8 cellular contexts compared by ENCODE assay signal in the genomic region with DNA sequence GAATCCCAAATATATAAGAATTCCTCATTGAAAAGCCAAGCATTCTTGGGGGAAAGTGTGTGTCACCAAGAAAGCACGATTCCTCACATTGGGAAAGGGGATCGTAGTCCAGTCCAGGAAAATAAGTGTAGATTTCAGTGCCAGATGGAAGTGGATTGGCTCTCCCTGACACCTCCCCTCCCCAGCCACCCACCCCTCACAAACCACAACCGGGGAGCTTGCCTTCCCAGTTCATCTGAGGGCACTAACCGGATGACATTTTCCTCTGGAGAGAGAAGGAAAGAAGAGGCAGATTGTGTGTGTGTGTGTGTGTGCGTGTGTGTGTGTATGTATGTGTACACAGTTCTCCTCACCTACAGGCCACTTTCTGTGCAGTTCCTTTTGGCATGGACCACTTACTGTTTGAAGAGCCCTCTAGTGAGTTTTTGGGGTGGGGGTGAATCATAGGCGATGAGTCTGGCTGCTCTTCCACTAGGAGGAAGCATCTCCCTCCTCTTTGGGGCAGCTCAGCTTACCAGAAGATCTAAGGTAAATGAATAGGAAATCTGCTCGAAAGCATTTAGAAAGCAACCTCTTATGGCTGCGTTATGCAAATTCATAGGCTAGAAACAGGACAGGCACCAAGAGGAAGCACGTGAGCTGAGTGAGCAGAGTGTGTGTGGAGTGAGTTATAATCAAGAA. TPM values are rescaled to one million over a fixed set of nuclear protein-coding genes. Genes with fewer than 3 reads are reported as not detected.
DNase-seq lines count a peak whose midpoint lies in the region; ATAC-seq lines count a peak whose summit lies in the region.

No MANE protein-coding gene starts in this region.

- H3K36me3 ChIP-seq in CD4-positive, alpha-beta memory T cell (ENCODE audit: insufficient read depth, low read length), result no peaks in the 10 kb centered on the region

- H3K9me3 Mint-ChIP-seq in memory B cell, result peaks cover 2% of the 10 kb centered on the region
- no peaks in the 10 kb centered on the region for H3K9me3 Mint-ChIP-seq in activated naive CD4-positive, alpha-beta T cell treated with anti-CD3 and anti-CD28 coated beads, Interleukin-2, amount 10 ng/mL, durations not matched to agents 7 days and 5 days
- H3K9me3 Mint-ChIP-seq in CD4-positive, alpha-beta memory T cell, result peaks cover 0 to 4% (median 0%) of the 10 kb centered on the region in 8 donors

- H3K4me3 Mint-ChIP-seq in memory B cell, result no peak overlapping the region
- H3K4me3 Mint-ChIP-seq in activated naive CD4-positive, alpha-beta T cell treated with anti-CD3 and anti-CD28 coated beads, Interleukin-2, amount 10 ng/mL, durations not matched to agents 7 days and 5 days, result no peak overlapping the region
- H3K4me3 Mint-ChIP-seq in CD4-positive, alpha-beta memory T cell, result no peak overlapping the region

- H3K4me1 ChIP-seq in CD4-positive, alpha-beta memory T cell (ENCODE audit: insufficient read depth, low read length), result no peaks in the 10 kb centered on the region

- POLR2A ChIA-PET in CD4-positive, alpha-beta memory T cell (lab: Charles Lee; ENCODE audit: partially characterized antibody), result no interaction called here

- H3K27me3 ChIP-seq in CD4-positive, alpha-beta memory T cell (ENCODE audit: insufficient read depth, low read length), result no peaks in the 10 kb centered on the region

- H3K27ac Mint-ChIP-seq in memory B cell, result no peak overlapping the region
- H3K27ac Mint-ChIP-seq in activated naive CD4-positive, alpha-beta T cell treated with anti-CD3 and anti-CD28 coated beads, Interleukin-2, amount 10 ng/mL, durations not matched to agents 7 days and 5 days, result no peak overlapping the region
- no peak overlapping the region for H3K27ac Mint-ChIP-seq in CD4-positive, alpha-beta memory T cell

- intact Hi-C loops in CD4-positive, alpha-beta memory T cell (cut with micrococcal nuclease), result no loop called here

- H3K36me3 Mint-ChIP-seq in memory B cell, result no peaks in the 10 kb centered on the region
- no peaks in the 10 kb centered on the region for H3K36me3 Mint-ChIP-seq in activated naive CD4-positive, alpha-beta T cell treated with anti-CD3 and anti-CD28 coated beads, Interleukin-2, amount 10 ng/mL, durations not matched to agents 7 days and 5 days
- H3K36me3 Mint-ChIP-seq in CD4-positive, alpha-beta memory T cell, result no peaks in the 10 kb centered on the region

- CTCF ChIA-PET in activated naive CD4-positive, alpha-beta T cell treated with anti-CD3 and anti-CD28 coated beads, Interleukin-2, amount 10 ng/mL, durations not matched to agents 7 days and 5 days (lab: Charles Lee), result no interaction called here
- CTCF ChIA-PET in CD4-positive, alpha-beta memory T cell (lab: Charles Lee; ENCODE audit: partially characterized antibody), result no interaction called here

- H3K4me1 Mint-ChIP-seq in memory B cell, result peaks cover 10% of the 10 kb centered on the region
- H3K4me1 Mint-ChIP-seq in activated naive CD4-positive, alpha-beta T cell treated with anti-CD3 and anti-CD28 coated beads, Interleukin-2, amount 10 ng/mL, durations not matched to agents 7 days and 5 days, result no peaks in the 10 kb centered on the region
- H3K4me1 Mint-ChIP-seq in CD4-positive, alpha-beta memory T cell, result no peaks in the 10 kb centered on the region

- peaks cover 3% of the 10 kb centered on the region for H3K27me3 Mint-ChIP-seq in memory B cell
- peaks cover 5% of the 10 kb centered on the region for H3K27me3 Mint-ChIP-seq in activated naive CD4-positive, alpha-beta T cell treated with anti-CD3 and anti-CD28 coated beads, Interleukin-2, amount 10 ng/mL, durations not matched to agents 7 days and 5 days
- peaks cover 3 to 9% of the 10 kb centered on the region in 2 donors for H3K27me3 Mint-ChIP-seq in CD4-positive, alpha-beta memory T cell

- H3K27ac ChIP-seq in CD4-positive, alpha-beta memory T cell (ENCODE audit: low read depth, low read length), result no peak overlapping the region

- H3K9me3 ChIP-seq in CD4-positive, alpha-beta memory T cell (ENCODE audit: control insufficient read depth in 1 of 2, low read length in 2 of 2), result no peaks in the 10 kb centered on the region

- ATAC-seq in GM18519 (IDR thresholded peaks at IDR 0.05; ENCODE audit: low FRiP score, unreplicated experiment) (peak; percentile 81), HG02763 (IDR thresholded peaks at IDR 0.05; ENCODE audit: unreplicated experiment) (peak; percentile 84), memory B cell (ENCODE audit: low read depth) (peak; percentile 55)

- no peak overlapping the region for H3K4me3 ChIP-seq in CD4-positive, alpha-beta memory T cell (ENCODE audit: low read length in 2 of 2)

- peak; percentile 85 for DNase-seq in RPMI7951 (ENCODE audit: low read depth)
- DNase-seq in memory B cell (ENCODE audit: low spot score in 2 of 2), result no peak
- no peak for DNase-seq in activated naive CD4-positive, alpha-beta T cell treated with anti-CD3 and anti-CD28 coated beads, Interleukin-2, amount 10 ng/mL, durations not matched to agents 7 days and 5 days
- DNase-seq in activated T-cell treated with anti-CD3 and anti-CD28 coated beads, Interleukin-2, amount 50 U/mL, for 48 hours, result no peak
- no peak for DNase-seq in CD4-positive, alpha-beta memory T cell
- DNase-seq in GF-D8 (lab: John Stamatoyannopoulos, UW), result no peak

RNA-seq across cellular contexts. Expression of gene DAAM2, which starts 20.8 kb away (rescaled TPM):
- 4.0 and 5.4 TPM in 2 replicates for total RNA-seq in RPMI7951 (2014; rRNA removed; shearing (Covaris generic))
- not detected for total RNA-seq in CD4-positive, alpha-beta memory T cell
- polyA plus RNA-seq in CD4-positive, alpha-beta memory T cell, result not detected
